In genomic region chr18:66523219-66523991, GRCh38 we compare ENCODE assay signal across 18 cellular contexts.
"Had no signal": no experiment of that assay in that cellular context is flagged by ENCODE, and none has a peak within 500 bp of the region (broad histone marks: within the 10 kb centered on the region; RNA-seq: fewer than 3 reads in every experiment).

No MANE protein-coding gene starts in this region.

- H3K4me3 Mint-ChIP-seq: activated CD4-positive, alpha-beta T cell treated with anti-CD3 and anti-CD28 coated beads, Interleukin-2, amount 10 ng/mL, durations not matched to agents 24 days and 14 days; activated naive CD8-positive, alpha-beta T cell treated with anti-CD3 and anti-CD28 coated beads, Interleukin-2, amount 10 ng/mL, durations not matched to agents 7 days and 5 days; activated T-helper 1 cell treated with anti-CD3 and anti-CD28 coated beads, Interleukin-12 subunit alpha, Interleukin-12 subunit beta, Interleukin-2, Interleukin-4 antibody, amounts not matched to agents 30 ng/mL and 10 ng/mL and 1 ng/mL, durations not matched to agents 14 hours and 24 hours and 36 hours; natural killer cell; stimulated activated naive CD8-positive, alpha-beta T cell treated with anti-CD3 and anti-CD28 coated beads, Interleukin-15, Interleukin-2, amounts not matched to agents 100 ng/mL and 50 ng/mL, for 24 hours; type B pancreatic cell had no signal

- H3K27me3 Mint-ChIP-seq: activated CD4-positive, alpha-beta T cell treated with anti-CD3 and anti-CD28 coated beads, Interleukin-2, amount 10 ng/mL, durations not matched to agents 24 days and 14 days; activated naive CD8-positive, alpha-beta T cell treated with anti-CD3 and anti-CD28 coated beads, Interleukin-2, amount 10 ng/mL, durations not matched to agents 7 days and 5 days; stimulated activated naive CD8-positive, alpha-beta T cell treated with anti-CD3 and anti-CD28 coated beads, Interleukin-15, Interleukin-2, amounts not matched to agents 100 ng/mL and 50 ng/mL, for 24 hours; type B pancreatic cell had no signal

- ATAC-seq: foreskin keratinocyte, natural killer cell, psoas muscle had no signal

- H3K4me3 ChIP-seq: left ventricle myocardium inferior, psoas muscle, sigmoid colon, spleen had no signal

- H3K4me1 Mint-ChIP-seq: activated CD4-positive, alpha-beta T cell treated with anti-CD3 and anti-CD28 coated beads, Interleukin-2, amount 10 ng/mL, durations not matched to agents 24 days and 14 days; activated naive CD8-positive, alpha-beta T cell treated with anti-CD3 and anti-CD28 coated beads, Interleukin-2, amount 10 ng/mL, durations not matched to agents 7 days and 5 days; natural killer cell had no signal

- H3K4me1 ChIP-seq: foreskin keratinocyte, left ventricle myocardium inferior, psoas muscle, sigmoid colon, spleen had no signal

- H3K36me3 Mint-ChIP-seq: activated naive CD8-positive, alpha-beta T cell treated with anti-CD3 and anti-CD28 coated beads, Interleukin-2, amount 10 ng/mL, durations not matched to agents 7 days and 5 days; natural killer cell; type B pancreatic cell had no signal

- DNase-seq: activated CD4-positive, alpha-beta T cell treated with anti-CD3 and anti-CD28 coated beads, Interleukin-2, amount 10 ng/mL, durations not matched to agents 24 days and 14 days; activated CD4-positive, CD25-positive, alpha-beta regulatory T cell; activated CD8-positive, alpha-beta memory T cell treated with anti-CD3 and anti-CD28 coated beads for 24 hours; activated naive CD4-positive, alpha-beta T cell; activated naive CD8-positive, alpha-beta T cell treated with anti-CD3 and anti-CD28 coated beads, Interleukin-2, amount 10 ng/mL, durations not matched to agents 7 days and 5 days; brain microvascular endothelial cell; effector CD8-positive, alpha-beta T cell; foreskin keratinocyte; glutamatergic neuron; left ventricle myocardium inferior; natural killer cell; occipital lobe; psoas muscle; sigmoid colon; spleen had no signal

- H3K36me3 ChIP-seq: brain microvascular endothelial cell, left ventricle myocardium inferior, sigmoid colon, spleen had no signal

- H3K27ac Mint-ChIP-seq: activated CD4-positive, alpha-beta T cell treated with anti-CD3 and anti-CD28 coated beads, Interleukin-2, amount 10 ng/mL, durations not matched to agents 24 days and 14 days; activated naive CD8-positive, alpha-beta T cell treated with anti-CD3 and anti-CD28 coated beads, Interleukin-2, amount 10 ng/mL, durations not matched to agents 7 days and 5 days; activated T-helper 1 cell treated with anti-CD3 and anti-CD28 coated beads, Interleukin-12 subunit alpha, Interleukin-12 subunit beta, Interleukin-2, Interleukin-4 antibody, amounts not matched to agents 30 ng/mL and 10 ng/mL and 1 ng/mL, durations not matched to agents 14 hours and 24 hours and 36 hours; natural killer cell; stimulated activated naive CD8-positive, alpha-beta T cell treated with anti-CD3 and anti-CD28 coated beads, Interleukin-15, Interleukin-2, amounts not matched to agents 100 ng/mL and 50 ng/mL, for 24 hours; type B pancreatic cell had no signal

- H3K27me3 ChIP-seq: brain microvascular endothelial cell, foreskin keratinocyte, sigmoid colon, spleen had no signal

- H3K27ac ChIP-seq: brain microvascular endothelial cell, foreskin keratinocyte, left ventricle myocardium inferior, psoas muscle, sigmoid colon, spleen had no signal

- H3K9me3 ChIP-seq: left ventricle myocardium inferior, psoas muscle, sigmoid colon had no signal

- H3K9me3 Mint-ChIP-seq: activated CD4-positive, alpha-beta T cell treated with anti-CD3 and anti-CD28 coated beads, Interleukin-2, amount 10 ng/mL, durations not matched to agents 24 days and 14 days; activated naive CD8-positive, alpha-beta T cell treated with anti-CD3 and anti-CD28 coated beads, Interleukin-2, amount 10 ng/mL, durations not matched to agents 7 days and 5 days; activated T-helper 1 cell treated with anti-CD3 and anti-CD28 coated beads, Interleukin-12 subunit alpha, Interleukin-12 subunit beta, Interleukin-2, Interleukin-4 antibody, amounts not matched to agents 30 ng/mL and 10 ng/mL and 1 ng/mL, durations not matched to agents 14 hours and 24 hours and 36 hours; type B pancreatic cell had no signal
